8 cellular contexts compared by ENCODE assay signal in genomic region chr2:74503506-74504475, GRCh38. TPM values are rescaled to one million over a fixed set of nuclear protein-coding genes. Genes with fewer than 3 reads are reported as not detected.
A peak's percentile ranks its signal among the peaks of the same experiment; 100 is the strongest.
DNase-seq lines count a peak whose midpoint lies in the region; ATAC-seq, FAIRE-seq and TF ChIP-seq lines count a peak whose summit lies in the region.
"Had no signal": no experiment of that assay in that cellular context is flagged by ENCODE, and none has a peak within 500 bp of the region (broad histone marks: within the 10 kb centered on the region; RNA-seq: fewer than 3 reads in every experiment).

No MANE protein-coding gene starts in this region.

- H3K27me3 ChIP-seq in kidney epithelial cell (ENCODE audit: control insufficient read depth, insufficient read depth, low read length) (peaks cover 34% of the 10 kb centered on the region), aorta (ENCODE audit: control insufficient read depth in 1 of 2, insufficient read depth in 2 of 2, low read length in 1 of 2) (no peaks in the 10 kb centered on the region)

- peak overlapping the region; percentile 47 for H3K4me3 ChIP-seq in kidney epithelial cell (ENCODE audit: low read depth, low read length)
- H3K4me3 ChIP-seq in aorta (ENCODE audit: low read length in 2 of 2), result no peak overlapping the region

- H3K4me3 Mint-ChIP-seq in IgD-negative memory B cell, result peak overlapping the region; percentile 72 to 88 (median 84)
- H3K4me3 Mint-ChIP-seq in stimulated activated naive B cell treated with anti-CD40 and anti-IgM and Interleukin-4, amounts not matched to agents 10 μg/mL and 1 μg/mL and 100 μg/mL, for 72 hours, result peak overlapping the region; percentile 80 to 88

- DNase-seq in amniotic epithelial cell (ENCODE audit: low read depth), result peak; percentile 44
- DNase-seq in kidney epithelial cell (ENCODE audit: low read depth), result no peak
- DNase-seq in stimulated activated naive B cell treated with anti-CD40 and anti-IgM and Interleukin-4, amounts not matched to agents 10 μg/mL and 1 μg/mL and 100 μg/mL, for 72 hours, result no peak
- DNase-seq in frontal cortex (ENCODE audit: low spot score in 2 of 2), result no peak
- no peak for DNase-seq in aorta
- DNase-seq in pons (ENCODE audit: low spot score), result no peak

- TF ChIP-seq CTCF in kidney epithelial cell (IDR thresholded peaks at IDR 0.05; ENCODE audit: insufficient read depth, low read length, poor library complexity, severe bottlenecking), result no peak

- FAIRE-seq in frontal cortex (lab: Jason Lieb, UNC), result no peak

- peaks cover 31 to 35% (median 32%) of the 10 kb centered on the region in 3 donors for H3K4me1 Mint-ChIP-seq in IgD-negative memory B cell
- peaks cover 58 to 85% of the 10 kb centered on the region in 2 donors for H3K4me1 Mint-ChIP-seq in stimulated activated naive B cell treated with anti-CD40 and anti-IgM and Interleukin-4, amounts not matched to agents 10 μg/mL and 1 μg/mL and 100 μg/mL, for 72 hours

- peaks cover 0 to 3% (median 0%) of the 10 kb centered on the region in 3 donors for H3K9me3 Mint-ChIP-seq in IgD-negative memory B cell
- no peaks in the 10 kb centered on the region for H3K9me3 Mint-ChIP-seq in stimulated activated naive B cell treated with anti-CD40 and anti-IgM and Interleukin-4, amounts not matched to agents 10 μg/mL and 1 μg/mL and 100 μg/mL, for 72 hours

- H3K36me3 ChIP-seq in kidney epithelial cell (ENCODE audit: control insufficient read depth, insufficient read depth, low read length) (no peaks in the 10 kb centered on the region), aorta (ENCODE audit: control insufficient read depth in 1 of 2, insufficient read depth in 2 of 2, low read length in 1 of 2) (peaks cover 0 to 1% of the 10 kb centered on the region in 2 donors)

- peaks cover 44% of the 10 kb centered on the region for H3K27me3 Mint-ChIP-seq in IgD-negative memory B cell
- H3K27me3 Mint-ChIP-seq in stimulated activated naive B cell treated with anti-CD40 and anti-IgM and Interleukin-4, amounts not matched to agents 10 μg/mL and 1 μg/mL and 100 μg/mL, for 72 hours, result peaks cover 50 to 57% of the 10 kb centered on the region in 2 donors

- no peaks in the 10 kb centered on the region for H3K4me1 ChIP-seq in aorta (ENCODE audit: control insufficient read depth in 1 of 2, insufficient read depth in 2 of 2, low read length in 2 of 2)

- intact Hi-C loops in aorta (cut with DNase I), result no loop called here

- no peak overlapping the region for H3K27ac ChIP-seq in aorta (ENCODE audit: low read depth in 1 of 2, low read length in 2 of 2)

- no peak for ATAC-seq in stimulated activated naive B cell treated with anti-CD40 and anti-IgM and Interleukin-4, amounts not matched to agents 10 μg/mL and 1 μg/mL and 100 μg/mL, for 72 hours (replicated peaks)
- ATAC-seq in aorta (ENCODE audit: low FRiP score), result no peak

- H3K36me3 Mint-ChIP-seq in IgD-negative memory B cell, result peaks cover 14% of the 10 kb centered on the region
- H3K36me3 Mint-ChIP-seq in stimulated activated naive B cell treated with anti-CD40 and anti-IgM and Interleukin-4, amounts not matched to agents 10 μg/mL and 1 μg/mL and 100 μg/mL, for 72 hours, result peaks cover 39 to 44% of the 10 kb centered on the region in 2 donors

- WGBS in aorta, 2 donors, result 72% methylated on average over 45 of the region's 45 CpGs

- peak overlapping the region in 2 of 3 donors; percentile 39 to 90 for H3K27ac Mint-ChIP-seq in IgD-negative memory B cell
- peak overlapping the region; percentile 86 for H3K27ac Mint-ChIP-seq in stimulated activated naive B cell treated with anti-CD40 and anti-IgM and Interleukin-4, amounts not matched to agents 10 μg/mL and 1 μg/mL and 100 μg/mL, for 72 hours

- no peaks in the 10 kb centered on the region for H3K9me3 ChIP-seq in aorta (ENCODE audit: control insufficient read depth, low read length)

RNA-seq across cellular contexts. Expression of gene PCGF1, which starts 3.7 kb away (rescaled TPM):
- polyA plus RNA-seq in IgD-negative memory B cell (14.7 TPM), aorta (10 to 100 TPM in 1 of 2 donors, 1 to 10 TPM in 1; 8.0 to 17.5 TPM)
- total RNA-seq in kidney epithelial cell (17.1 and 19.3 TPM in 2 replicates), frontal cortex (8.2 TPM), aorta (10 to 100 TPM; 13.3 to 15.9 TPM)

RNA-seq across cellular contexts. Expression of gene LBX2, which starts 4.4 kb away (rescaled TPM):
- not detected for polyA plus RNA-seq in IgD-negative memory B cell
- 1.9 and 3.4 TPM in 2 replicates for total RNA-seq in kidney epithelial cell
- not detected for total RNA-seq in frontal cortex
- total RNA-seq in aorta, result under 1 TPM; 0.75 to 0.87 TPM
- 1 to 10 TPM in 1 of 2 donors, under 1 TPM in 1; 0.88 to 1.7 TPM for polyA plus RNA-seq in aorta

RNA-seq across cellular contexts. Expression of gene TLX2, which starts 10.5 kb away (rescaled TPM):
- polyA plus RNA-seq in IgD-negative memory B cell (not detected), aorta (not detected)
- total RNA-seq in kidney epithelial cell (0.27 TPM in 1 of 2 replicates, not detected in the other), frontal cortex (not detected), aorta (not detected)
- total RNA-seq: glomerular endothelial cell had no signal

RNA-seq across cellular contexts. Expression of gene TTC31, which starts 20.9 kb away (rescaled TPM):
- 26.4 TPM for polyA plus RNA-seq in IgD-negative memory B cell
- total RNA-seq in kidney epithelial cell, result 19.1 and 20.3 TPM in 2 replicates
- total RNA-seq in frontal cortex, result 7.7 TPM
- 10 to 100 TPM; 19.2 to 29.5 TPM for total RNA-seq in aorta
- 10 to 100 TPM in 1 of 2 donors, 1 to 10 TPM in 1; 4.0 to 18.4 TPM for polyA plus RNA-seq in aorta

RNA-seq across cellular contexts. Expression of gene CCDC142, which starts 21.0 kb away (rescaled TPM):
- polyA plus RNA-seq in IgD-negative memory B cell (9.2 TPM), aorta (1 to 10 TPM; 3.4 to 9.3 TPM)
- total RNA-seq in kidney epithelial cell (4.4 and 9.5 TPM in 2 replicates), frontal cortex (33.0 TPM), aorta (10 to 100 TPM; 16.1 to 26.0 TPM)
